12 cellular contexts compared by ENCODE assay signal in the genomic region with DNA sequence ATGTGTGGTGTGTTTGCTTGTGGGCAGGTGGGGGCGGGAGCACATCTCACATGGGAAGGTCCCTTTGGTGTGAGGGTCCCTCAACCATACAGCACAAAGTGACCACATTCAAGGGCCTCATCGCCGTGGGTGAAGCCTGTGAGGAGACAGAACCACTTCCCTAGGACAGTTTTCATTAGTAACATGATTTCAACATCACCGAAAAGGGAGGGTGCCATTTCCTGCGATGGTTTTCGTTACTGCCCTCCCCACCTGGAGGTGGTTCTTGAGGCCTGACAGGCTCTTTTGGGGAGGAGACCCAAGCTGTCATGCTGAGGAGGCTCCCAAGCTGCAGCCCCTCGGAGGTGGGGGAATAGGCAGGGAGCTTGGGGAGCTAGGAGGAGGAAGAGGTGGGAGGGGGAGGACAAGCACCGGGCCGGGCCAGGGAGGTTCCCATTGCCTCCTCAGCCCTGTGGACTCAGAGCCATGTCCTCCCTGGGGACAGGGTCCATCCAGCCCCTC. TPM values are rescaled to one million over a fixed set of nuclear protein-coding genes. Genes with fewer than 3 reads are reported as not detected.
DNase-seq lines count a peak whose midpoint lies in the region; ATAC-seq and TF ChIP-seq lines count a peak whose summit lies in the region.
"Had no signal": no experiment of that assay in that cellular context is flagged by ENCODE, and none has a peak within 500 bp of the region (broad histone marks: within the 10 kb centered on the region; RNA-seq: fewer than 3 reads in every experiment).

No MANE protein-coding gene starts in this region.

- 80 to 89% methylated on average over 9 of the region's 9 CpGs for WGBS in tibial nerve, 2 donors

- no peak overlapping the region for H3K27ac Mint-ChIP-seq in activated CD4-positive, alpha-beta T cell treated with anti-CD3 and anti-CD28 coated beads for 36 hours
- H3K27ac Mint-ChIP-seq in activated B cell treated with CpG ODN at 0.5 μM for 24 hours, result no peak overlapping the region
- no peak overlapping the region for H3K27ac Mint-ChIP-seq in neural progenitor cell
- H3K27ac Mint-ChIP-seq: activated naive CD4-positive, alpha-beta T cell treated with anti-CD3 and anti-CD28 coated beads, Interleukin-2, amount 10 ng/mL, durations not matched to agents 7 days and 5 days had no signal

- H3K9me3 Mint-ChIP-seq in activated CD4-positive, alpha-beta T cell treated with anti-CD3 and anti-CD28 coated beads for 36 hours (ENCODE audit: low read depth), result peaks cover 10% of the 10 kb centered on the region
- peaks cover 8% of the 10 kb centered on the region for H3K9me3 Mint-ChIP-seq in activated B cell treated with CpG ODN at 0.5 μM for 24 hours
- peaks cover 4% of the 10 kb centered on the region for H3K9me3 Mint-ChIP-seq in neural progenitor cell

- POLR2A ChIA-PET in activated CD4-positive, alpha-beta T cell treated with anti-CD3 and anti-CD28 coated beads for 36 hours (lab: Charles Lee), result no interaction called here
- POLR2A ChIA-PET in activated B cell treated with CpG ODN at 0.5 μM for 24 hours (lab: Charles Lee), result no interaction called here

- no peaks in the 10 kb centered on the region for H3K36me3 Mint-ChIP-seq in activated CD4-positive, alpha-beta T cell treated with anti-CD3 and anti-CD28 coated beads for 36 hours (ENCODE audit: low read depth)
- H3K36me3 Mint-ChIP-seq in activated B cell treated with CpG ODN at 0.5 μM for 24 hours (ENCODE audit: low read depth), result no peaks in the 10 kb centered on the region
- no peaks in the 10 kb centered on the region for H3K36me3 Mint-ChIP-seq in neural progenitor cell
- H3K36me3 Mint-ChIP-seq: activated naive CD4-positive, alpha-beta T cell treated with anti-CD3 and anti-CD28 coated beads, Interleukin-2, amount 10 ng/mL, durations not matched to agents 7 days and 5 days had no signal

- no peak for ATAC-seq in activated CD4-positive, alpha-beta T cell treated with anti-CD3 and anti-CD28 coated beads for 36 hours
- no peak for ATAC-seq in activated B cell treated with CpG ODN at 0.5 μM for 24 hours (ENCODE audit: low read depth)
- ATAC-seq in left lobe of liver, result peak; percentile 31
- no peak for ATAC-seq in HG02798 (IDR thresholded peaks at IDR 0.05; ENCODE audit: poor library complexity, unreplicated experiment)
- ATAC-seq: A549 had no signal

- no peak overlapping the region for H3K4me2 ChIP-seq in neural progenitor cell
- H3K4me2 ChIP-seq: A549 had no signal

- intact Hi-C loops in activated CD4-positive, alpha-beta T cell treated with anti-CD3 and anti-CD28 coated beads for 36 hours (cut with DNase I, micrococcal nuclease), result no loop called here
- intact Hi-C loops in activated B cell treated with CpG ODN at 0.5 μM for 24 hours (cut with micrococcal nuclease), result no loop called here

- no peak overlapping the region for H3K4me3 Mint-ChIP-seq in activated CD4-positive, alpha-beta T cell treated with anti-CD3 and anti-CD28 coated beads for 36 hours
- H3K4me3 Mint-ChIP-seq in activated B cell treated with CpG ODN at 0.5 μM for 24 hours (no peak overlapping the region), neural progenitor cell (no peak overlapping the region)
- H3K4me3 Mint-ChIP-seq: activated naive CD4-positive, alpha-beta T cell treated with anti-CD3 and anti-CD28 coated beads, Interleukin-2, amount 10 ng/mL, durations not matched to agents 7 days and 5 days had no signal

- H3K4me3 ChIP-seq in tibial nerve (peak overlapping the region in 1 of 4 donors; percentile 9), neural progenitor cell (no peak overlapping the region)
- H3K4me3 ChIP-seq: A549, pancreas had no signal

- H3K4me1 ChIP-seq in tibial nerve, result no peaks in the 10 kb centered on the region
- H3K4me1 ChIP-seq in neural progenitor cell, result no peaks in the 10 kb centered on the region
- H3K4me1 ChIP-seq: A549, pancreas had no signal

- peak; percentile 4 for DNase-seq in activated CD4-positive, alpha-beta T cell treated with anti-CD3 and anti-CD28 coated beads for 1 hour
- DNase-seq in activated CD4-positive, alpha-beta T cell treated with anti-CD3 and anti-CD28 coated beads for 36 hours, result no peak
- DNase-seq in activated B cell treated with CpG ODN at 0.5 μM for 24 hours, result peak; percentile 13
- peak; percentile 47 for DNase-seq in left lobe of liver (ENCODE audit: low spot score)
- no peak for DNase-seq in tibial nerve (ENCODE audit: low spot score in 2 of 2)
- no peak for DNase-seq in NCI-H2029 treated with DMSO at 0.1 percent for 48 hours (lab: John Stamatoyannopoulos, UW)
- no peak for DNase-seq in neural progenitor cell (ENCODE audit: low spot score)
- DNase-seq: activated naive CD4-positive, alpha-beta T cell treated with anti-CD3 and anti-CD28 coated beads, Interleukin-2, amount 10 ng/mL, durations not matched to agents 7 days and 5 days; NCI-H510A; pancreas had no signal

- no peak overlapping the region for H3K9ac ChIP-seq in neural progenitor cell

- H3F3A ChIP-seq in neural progenitor cell (ENCODE audit: low read depth), result no peaks in the 10 kb centered on the region

- H3K9me3 ChIP-seq in tibial nerve (peaks cover 0 to 27% (median 0%) of the 10 kb centered on the region in 4 donors), neural progenitor cell (ENCODE audit: low read depth) (peaks cover 5% of the 10 kb centered on the region)
- H3K9me3 ChIP-seq: pancreas had no signal

- no peak overlapping the region for H2AFZ ChIP-seq in neural progenitor cell (replicated peaks)

- H3K27me3 Mint-ChIP-seq in activated CD4-positive, alpha-beta T cell treated with anti-CD3 and anti-CD28 coated beads for 36 hours, result peaks cover 22% of the 10 kb centered on the region
- H3K27me3 Mint-ChIP-seq in activated B cell treated with CpG ODN at 0.5 μM for 24 hours, result peaks cover 3% of the 10 kb centered on the region
- peaks cover 5% of the 10 kb centered on the region for H3K27me3 Mint-ChIP-seq in neural progenitor cell (ENCODE audit: insufficient read depth, low read depth)

- TF ChIP-seq POLR2A in tibial nerve (IDR thresholded peaks at IDR 0.05), result no peak

- no peaks in the 10 kb centered on the region for H3K79me2 ChIP-seq in neural progenitor cell (ENCODE audit: low read depth)

- TF ChIP-seq EP300 in tibial nerve (IDR thresholded peaks at IDR 0.05), result peak in 1 of 2 donors; percentile 44

- H4K20me1 ChIP-seq in neural progenitor cell (ENCODE audit: low read depth), result no peaks in the 10 kb centered on the region

- H3K27ac ChIP-seq in tibial nerve (peak overlapping the region in 3 of 4 donors; percentile 50 to 79 (median 72)), neural progenitor cell (no peak overlapping the region)
- H3K27ac ChIP-seq: A549 had no signal

- CTCF ChIA-PET in activated CD4-positive, alpha-beta T cell treated with anti-CD3 and anti-CD28 coated beads for 36 hours (lab: Charles Lee), result no interaction called here
- CTCF ChIA-PET in activated B cell treated with CpG ODN at 0.5 μM for 24 hours (lab: Charles Lee), result no interaction called here

- H3K36me3 ChIP-seq in tibial nerve (no peaks in the 10 kb centered on the region), neural progenitor cell (no peaks in the 10 kb centered on the region)
- H3K36me3 ChIP-seq: pancreas had no signal

- H3K27me3 ChIP-seq in tibial nerve, result no peaks in the 10 kb centered on the region
- H3K27me3 ChIP-seq in neural progenitor cell, result no peaks in the 10 kb centered on the region
- H3K27me3 ChIP-seq: pancreas had no signal

- TF ChIP-seq CTCF in activated B cell treated with CpG ODN at 0.5 μM for 24 hours (IDR thresholded peaks at IDR 0.05) (no peak), tibial nerve (IDR thresholded peaks at IDR 0.05) (no peak), neural progenitor cell (IDR thresholded peaks at IDR 0.05) (no peak)

- peaks cover 12% of the 10 kb centered on the region for H3K4me1 Mint-ChIP-seq in activated CD4-positive, alpha-beta T cell treated with anti-CD3 and anti-CD28 coated beads for 36 hours
- H3K4me1 Mint-ChIP-seq in activated B cell treated with CpG ODN at 0.5 μM for 24 hours, result peaks cover 14% of the 10 kb centered on the region
- H3K4me1 Mint-ChIP-seq in neural progenitor cell, result no peaks in the 10 kb centered on the region

RNA-seq across cellular contexts. Expression of gene CD300LB, which starts 9.5 kb away (rescaled TPM):
- not detected for total RNA-seq in activated CD4-positive, alpha-beta T cell treated with anti-CD3 and anti-CD28 coated beads for 36 hours
- total RNA-seq in activated B cell treated with CpG ODN at 0.5 μM for 24 hours, result not detected in 2 replicates
- total RNA-seq in left lobe of liver, result 0.08 TPM
- total RNA-seq in tibial nerve, result under 1 TPM in 2 of 4 donors, not detected in 2; 0.21 to 0.44 TPM
- not detected in 2 replicates for total RNA-seq in neural progenitor cell (ENCODE audit: low replicate concordance)

RNA-seq across cellular contexts. Expression of gene CD300C, which starts 24.2 kb away (rescaled TPM):
- total RNA-seq in activated CD4-positive, alpha-beta T cell treated with anti-CD3 and anti-CD28 coated beads for 36 hours, result not detected
- total RNA-seq in activated B cell treated with CpG ODN at 0.5 μM for 24 hours (0.16 and 0.17 TPM in 2 replicates), left lobe of liver (0.50 TPM), tibial nerve (1 to 10 TPM in 2 of 4 donors, under 1 TPM in 1, not detected in 1; 0.59 to 1.8 (median 1.7) TPM), neural progenitor cell (ENCODE audit: low replicate concordance) (not detected in 2 replicates)

RNA-seq across cellular contexts. Expression of gene CD300H, which starts 45.6 kb away (rescaled TPM):
- total RNA-seq in activated CD4-positive, alpha-beta T cell treated with anti-CD3 and anti-CD28 coated beads for 36 hours, result not detected
- total RNA-seq in activated B cell treated with CpG ODN at 0.5 μM for 24 hours (not detected in 2 replicates), left lobe of liver (not detected), tibial nerve (not detected), neural progenitor cell (ENCODE audit: low replicate concordance) (not detected in 2 replicates)
- total RNA-seq: pancreas had no signal

RNA-seq across cellular contexts. Expression of gene CD300A, which starts 55.3 kb away (rescaled TPM):
- total RNA-seq in activated CD4-positive, alpha-beta T cell treated with anti-CD3 and anti-CD28 coated beads for 36 hours, result 1 to 10 TPM; 4.9 to 5.8 TPM
- 0.34 and 0.71 TPM in 2 replicates for total RNA-seq in activated B cell treated with CpG ODN at 0.5 μM for 24 hours
- total RNA-seq in left lobe of liver, result 3.8 TPM
- 10 to 100 TPM in 2 of 4 donors, 1 to 10 TPM in 2; 6.8 to 12.6 (median 9.8) TPM for total RNA-seq in tibial nerve
- 0.28 TPM in 1 of 2 replicates, not detected in the other for total RNA-seq in neural progenitor cell (ENCODE audit: low replicate concordance)

Comparison
In these comparisons a context has a peak if more than half of its experiments do, and no peak if none do; other contexts are left out.
1. DNase-seq: peak in activated CD4-positive, alpha-beta T cell treated with anti-CD3 and anti-CD28 coated beads for 1 hour (single experiment), activated B cell treated with CpG ODN at 0.5 μM for 24 hours (single experiment) and left lobe of liver (single experiment); none in activated CD4-positive, alpha-beta T cell treated with anti-CD3 and anti-CD28 coated beads for 36 hours (single experiment), tibial nerve (0 of 2), NCI-H2029 treated with DMSO at 0.1 percent for 48 hours (single experiment) and neural progenitor cell (single experiment).